ENCODE assay signal across 8 cellular contexts in genomic region chr5:139689631-139690384, GRCh38. TPM values are rescaled to one million over a fixed set of nuclear protein-coding genes. Genes with fewer than 3 reads are reported as not detected.
DNase-seq lines count a peak whose midpoint lies in the region; ATAC-seq, FAIRE-seq and TF ChIP-seq lines count a peak whose summit lies in the region.

No MANE protein-coding gene starts in this region.

- peak; percentile 54 for TF ChIP-seq RAD21 in IMR-90 (IDR thresholded peaks at IDR 0.05; ENCODE audit: low read length)

- no peak for TF ChIP-seq POLR2A in IMR-90 (IDR thresholded peaks at IDR 0.05; ENCODE audit: low read depth, low read length)

- no peak overlapping the region for H3K23ac ChIP-seq in IMR-90 (ENCODE audit: low read depth, low read length)

- H2BK15ac ChIP-seq in IMR-90 (ENCODE audit: low read depth, low read length) = no peak overlapping the region; the same call in 2 of the 3 replicates

- no peak overlapping the region for H3K14ac ChIP-seq in IMR-90 (replicated peaks; ENCODE audit: low read depth, low read length)

- peaks cover 7% of the 10 kb centered on the region; the same call in 1 of the 2 replicates for H3K9me1 ChIP-seq in IMR-90 (ENCODE audit: insufficient read depth, low read length)

- intact Hi-C loops in IMR-90 (cut with micrococcal nuclease) = loop anchor here (1.0 to 5.0 kb wide), 4 partner anchors 57 to 173 kb away; no protein-coding TSS in a partner anchor
- intact Hi-C loops in tibial artery (cut with DNase I; ENCODE audit: low total_unique reads) = loop anchor here (2.0 to 10.0 kb wide), 2 partner anchors 53 to 75 kb away; no protein-coding TSS in a partner anchor

- peak; percentile 47 for ATAC-seq in IMR-90 (ENCODE audit: low read depth)
- no peak for ATAC-seq in HG02840 (IDR thresholded peaks at IDR 0.05; ENCODE audit: low FRiP score, unreplicated experiment)
- ATAC-seq in HG03045 (IDR thresholded peaks at IDR 0.05; ENCODE audit: unreplicated experiment) = no peak

- no peak for FAIRE-seq in D721Med (lab: Jason Lieb, UNC)

- H3K36me3 ChIP-seq in IMR-90 (ENCODE audit: control insufficient read depth, insufficient read depth, low read length) (peaks cover 6% of the 10 kb centered on the region), tibial artery (no peaks in the 10 kb centered on the region)

- in situ Hi-C loops in IMR-90 (cut with MboI; ENCODE audit: low sequenced_read_pairs) = no loop called here

- peak overlapping the region; percentile 18; the same call in 1 of the 2 replicates for H4K91ac ChIP-seq in IMR-90 (ENCODE audit: insufficient read depth, low read depth, low read length)

- 82% methylated on average over 10 of the region's 17 CpGs; no CpG with 5 or more reads in 1 of the 2 experiments for WGBS in IMR-90 (ENCODE audit: extremely low coverage in 2 of 2, insufficient read length in 1 of 2), 2 experiments

- no peaks in the 10 kb centered on the region for H3K9me3 ChIP-seq in IMR-90 (ENCODE audit: control insufficient read depth, insufficient read depth, low read length)
- H3K9me3 ChIP-seq in tibial artery = no peaks in the 10 kb centered on the region

- H3K4me1 ChIP-seq in IMR-90 (ENCODE audit: control insufficient read depth, insufficient read depth, low read length) (peaks cover 34% of the 10 kb centered on the region), tibial artery (peaks cover 0 to 58% (median 41%) of the 10 kb centered on the region in 4 donors)

- no peak overlapping the region for H3K18ac ChIP-seq in IMR-90 (ENCODE audit: low read depth, low read length)

- no TSS peak for BruUV-seq in IMR-90 (replicated peaks; lab: Mats Ljungman, UMichigan)

- no peaks in the 10 kb centered on the region for H4K20me1 ChIP-seq in IMR-90 (ENCODE audit: insufficient read depth, low read length)

- DNase-seq in D721Med (ENCODE audit: insufficient read length, low spot score) (no peak), IMR-90 (no peak), astrocyte of the hippocampus (ENCODE audit: low read depth, low spot score) (peak; percentile 47), kidney tubule cell (ENCODE audit: low spot score) (peak; percentile 47), tibial artery (no peak), Ammon's horn (ENCODE audit: low spot score) (no peak)

- H2AK9ac ChIP-seq in IMR-90 (replicated peaks; ENCODE audit: low read depth, low read length, poor library complexity) = peak overlapping the region; percentile 86

- dilution Hi-C loops in IMR-90 (cut with HindIII; ENCODE audit: low sequenced_read_pairs, unreplicated experiment) = no loop called here

- H3K79me1 ChIP-seq in IMR-90 (ENCODE audit: low read depth in 1 of 2, low read length in 2 of 2) = peaks cover 4 to 5% of the 10 kb centered on the region in 2 experiments; a peak in 1 of 4 replicates

- H4K8ac ChIP-seq in IMR-90 (ENCODE audit: low read depth in 2 of 2, low read length in 2 of 2) = no peak overlapping the region

- peak overlapping the region; percentile 56 for H2AK5ac ChIP-seq in IMR-90 (ENCODE audit: low read depth, low read length)

- no peak overlapping the region for H3K9ac ChIP-seq in IMR-90 (ENCODE audit: low read depth, low read length)

- no peak overlapping the region for H2BK5ac ChIP-seq in IMR-90 (ENCODE audit: low read depth, low read length, poor library complexity, severe bottlenecking)

- no peaks in the 10 kb centered on the region for H3K27me3 ChIP-seq in IMR-90 (ENCODE audit: control insufficient read depth, insufficient read depth, low read length)
- no peaks in the 10 kb centered on the region for H3K27me3 ChIP-seq in tibial artery

- no peak overlapping the region for H2BK20ac ChIP-seq in IMR-90 (ENCODE audit: low read depth, low read length)

- H2BK120ac ChIP-seq in IMR-90 (ENCODE audit: low read depth, low read length) = 0 out of 2 replicates have a peak overlapping the region, but pooled peaks have one; percentile 1

- peak overlapping the region; percentile 12 for H2AFZ ChIP-seq in IMR-90 (replicated peaks; ENCODE audit: low read length, poor library complexity)

- POLR2A ChIA-PET in IMR-90 (lab: Charles Lee; ENCODE audit: unreplicated experiment) = no interaction called here

- peak overlapping the region; percentile 57; the same call in 1 of the 2 replicates for H3K4ac ChIP-seq in IMR-90 (ENCODE audit: low read depth, low read length)

- H3K27ac ChIP-seq in IMR-90 (ENCODE audit: insufficient read depth, low read length) = peak overlapping the region; percentile 26; the same call in 1 of the 2 replicates
- peak overlapping the region; percentile 26 to 57 for H3K27ac ChIP-seq in tibial artery

- CTCF ChIA-PET in IMR-90 (lab: Yijun Ruan, JAX) = interaction anchor here (0.9 to 3.2 kb wide), 5 partner anchors 29 to 76 kb away, joined by 3 to 26 read pairs (median 3); no protein-coding TSS in a partner anchor

- peak; percentile 51 for TF ChIP-seq CTCF in D721Med (IDR thresholded peaks at IDR 0.05; ENCODE audit: insufficient read depth, missing control alignments)
- TF ChIP-seq CTCF in IMR-90 (conservative IDR thresholded peaks at IDR 0.05; ENCODE audit: low read depth, low read length) = peak; percentile 58
- TF ChIP-seq CTCF in tibial artery (IDR thresholded peaks at IDR 0.05) = peak; percentile 65 to 69

- H3K56ac ChIP-seq in IMR-90 (ENCODE audit: extremely low read depth, insufficient read depth, low read length) = no peak overlapping the region

- no peak overlapping the region; the same call in 1 of the 2 replicates for H3K4me2 ChIP-seq in IMR-90 (ENCODE audit: low read depth, low read length)

- H4K5ac ChIP-seq in IMR-90 (ENCODE audit: low read depth, low read length) = no peak overlapping the region

- H3K4me3 ChIP-seq in IMR-90 (ENCODE audit: insufficient read depth, low read depth, low read length) (no peak overlapping the region), tibial artery (no peak overlapping the region)

TF ChIP-seq in IMR-90, 13 proteins besides CTCF, POLR2A, EP300 and RAD21:
- TF ChIP-seq RCOR1 (IDR thresholded peaks at IDR 0.05; ENCODE audit: insufficient replicate concordance, low read length) = no peak
- TF ChIP-seq ELK1 (IDR thresholded peaks at IDR 0.05; ENCODE audit: borderline replicate concordance, low read depth, low read length) = no peak
- no peak for TF ChIP-seq NFE2L2 (IDR thresholded peaks at IDR 0.05; ENCODE audit: low read depth, low read length)
- peak; percentile 58 for TF ChIP-seq SMC3 (IDR thresholded peaks at IDR 0.05; ENCODE audit: low read depth, low read length)

RNA-seq across cellular contexts. Expression of gene CXXC5, which starts 41.7 kb away (rescaled TPM):
- 24.9 and 30.8 TPM in 2 replicates for total RNA-seq in IMR-90 (2012; rRNA removed)
- polyA plus RNA-seq in IMR-90 (2012; rRNA removed) = 35.7 and 38.8 TPM in 2 replicates
- 34.7 and 72.2 TPM in 2 replicates for polyA plus RNA-seq in IMR-90 (2012; cell fraction: cytosol; rRNA removed)
- polyA plus RNA-seq in IMR-90 (2012; cell fraction: nucleus; rRNA removed; ENCODE audit: low replicate concordance) = 24.5 and 60.8 TPM in 2 replicates

Comparison
In these comparisons a context has a peak if more than half of its experiments do, and no peak if none do; other contexts are left out.
1. DNase-seq: peak in astrocyte of the hippocampus (single experiment) and kidney tubule cell (single experiment); none in D721Med (single experiment), IMR-90 (single experiment), tibial artery (0 of 2) and Ammon's horn (single experiment).
2. Peak in every context shown above with its lines, with median percentiles within 50 percentile points of each other: CTCF ChIP-seq.